Comparison of ENCODE assay signal across 14 cellular contexts in genomic region chr5:69431424-69432303, GRCh38. TPM values are rescaled to one million over a fixed set of nuclear protein-coding genes. Genes with fewer than 3 reads are reported as not detected.
A peak's percentile ranks its signal among the peaks of the same experiment; 100 is the strongest.
DNase-seq lines count a peak whose midpoint lies in the region; ATAC-seq and TF ChIP-seq lines count a peak whose summit lies in the region.
"Had no signal": no experiment of that assay in that cellular context is flagged by ENCODE, and none has a peak within 500 bp of the region (broad histone marks: within the 10 kb centered on the region; RNA-seq: fewer than 3 reads in every experiment).

No MANE protein-coding gene starts in this region.

- H3K14ac ChIP-seq in IMR-90 (replicated peaks; ENCODE audit: low read depth, low read length): no peak overlapping the region

- H3K9ac ChIP-seq in IMR-90 (ENCODE audit: low read depth, low read length): no peak overlapping the region
- H3K9ac ChIP-seq: BLaER1 treated with 17β-estradiol and CSF1 and Interleukin-3, amounts not matched to agents 10 nM and 100 nM had no signal

- H2BK15ac ChIP-seq in IMR-90 (ENCODE audit: low read depth, low read length): no peak overlapping the region

- no peak overlapping the region for H2AK9ac ChIP-seq in IMR-90 (replicated peaks; ENCODE audit: low read depth, low read length, poor library complexity)

- no peaks in the 10 kb centered on the region for H3K4me1 Mint-ChIP-seq in activated T-cell treated with anti-CD3 and anti-CD28 coated beads, Interleukin-2, amount 50 U/mL, for 72 hours (ENCODE audit: low read depth)
- peaks cover 14% of the 10 kb centered on the region for H3K4me1 Mint-ChIP-seq in stimulated activated memory B cell treated with anti-CD40 and anti-IgM and Interleukin-4, amounts not matched to agents 10 μg/mL and 1 μg/mL and 100 μg/mL, for 72 hours
- no peaks in the 10 kb centered on the region for H3K4me1 Mint-ChIP-seq in natural killer cell treated with Interleukin-12 subunit alpha and Interleukin-12 subunit beta and Interleukin-15 and Interleukin-18, amount 100 ng/mL, for 72 hours (ENCODE audit: low read depth in 2 of 2)
- H3K4me1 Mint-ChIP-seq: CD4-positive, CD25-positive, alpha-beta regulatory T cell had no signal

- H3K9me3 Mint-ChIP-seq in activated T-cell treated with anti-CD3 and anti-CD28 coated beads, Interleukin-2, amount 50 U/mL, for 72 hours: no peaks in the 10 kb centered on the region
- no peaks in the 10 kb centered on the region for H3K9me3 Mint-ChIP-seq in stimulated activated memory B cell treated with anti-CD40 and anti-IgM and Interleukin-4, amounts not matched to agents 10 μg/mL and 1 μg/mL and 100 μg/mL, for 72 hours
- no peaks in the 10 kb centered on the region for H3K9me3 Mint-ChIP-seq in natural killer cell treated with Interleukin-12 subunit alpha and Interleukin-12 subunit beta and Interleukin-15 and Interleukin-18, amount 100 ng/mL, for 72 hours
- H3K9me3 Mint-ChIP-seq: CD4-positive, CD25-positive, alpha-beta regulatory T cell had no signal

- no peak overlapping the region for H3K4me2 ChIP-seq in IMR-90 (ENCODE audit: low read depth, low read length)
- H3K4me2 ChIP-seq: BLaER1 treated with 17β-estradiol and CSF1 and Interleukin-3, amounts not matched to agents 10 nM and 100 nM had no signal

- no peak overlapping the region for H2AK5ac ChIP-seq in IMR-90 (ENCODE audit: low read depth, low read length)

- no peaks in the 10 kb centered on the region for H3K36me3 Mint-ChIP-seq in activated T-cell treated with anti-CD3 and anti-CD28 coated beads, Interleukin-2, amount 50 U/mL, for 72 hours (ENCODE audit: insufficient read depth in 2 of 2)
- peaks cover 13% of the 10 kb centered on the region for H3K36me3 Mint-ChIP-seq in stimulated activated memory B cell treated with anti-CD40 and anti-IgM and Interleukin-4, amounts not matched to agents 10 μg/mL and 1 μg/mL and 100 μg/mL, for 72 hours
- no peaks in the 10 kb centered on the region for H3K36me3 Mint-ChIP-seq in natural killer cell treated with Interleukin-12 subunit alpha and Interleukin-12 subunit beta and Interleukin-15 and Interleukin-18, amount 100 ng/mL, for 72 hours

- H3K9me3 ChIP-seq in IMR-90 (ENCODE audit: control insufficient read depth, insufficient read depth, low read length): no peaks in the 10 kb centered on the region
- H3K9me3 ChIP-seq: BLaER1 treated with 17β-estradiol and CSF1 and Interleukin-3, amounts not matched to agents 10 nM and 100 nM had no signal

- no peaks in the 10 kb centered on the region for H3K27me3 ChIP-seq in IMR-90 (ENCODE audit: control insufficient read depth, insufficient read depth, low read length)
- H3K27me3 ChIP-seq: BLaER1 treated with 17β-estradiol and CSF1 and Interleukin-3, amounts not matched to agents 10 nM and 100 nM had no signal

- no peak overlapping the region for H4K5ac ChIP-seq in IMR-90 (ENCODE audit: low read depth, low read length)

- H3K56ac ChIP-seq in IMR-90 (ENCODE audit: extremely low read depth, insufficient read depth, low read length): no peak overlapping the region

- peaks cover 1% of the 10 kb centered on the region; the same call in 1 of the 2 replicates for H3K4me1 ChIP-seq in IMR-90 (ENCODE audit: control insufficient read depth, insufficient read depth, low read length)
- H3K4me1 ChIP-seq: BLaER1 treated with 17β-estradiol and CSF1 and Interleukin-3, amounts not matched to agents 10 nM and 100 nM had no signal

- H3K4ac ChIP-seq in IMR-90 (ENCODE audit: low read depth, low read length): no peak overlapping the region

- dilution Hi-C loops in IMR-90 (cut with HindIII; ENCODE audit: low sequenced_read_pairs, unreplicated experiment): no loop called here

- no peak overlapping the region for H3K27ac ChIP-seq in IMR-90 (ENCODE audit: insufficient read depth, low read length)
- peak overlapping the region; percentile 85 for H3K27ac ChIP-seq in VCaP
- H3K27ac ChIP-seq: BLaER1 treated with 17β-estradiol and CSF1 and Interleukin-3, amounts not matched to agents 10 nM and 100 nM had no signal

- CTCF ChIA-PET in IMR-90 (lab: Yijun Ruan, JAX): interaction anchor here (0.7 kb wide), 1 partner anchor 97 kb away, joined by 5 read pairs; no protein-coding TSS in a partner anchor

- no peaks in the 10 kb centered on the region for H3K36me3 ChIP-seq in IMR-90 (ENCODE audit: control insufficient read depth, insufficient read depth, low read length)
- H3K36me3 ChIP-seq: BLaER1 treated with 17β-estradiol and CSF1 and Interleukin-3, amounts not matched to agents 10 nM and 100 nM had no signal

- H3K18ac ChIP-seq in IMR-90 (ENCODE audit: low read depth, low read length): no peak overlapping the region

- POLR2A ChIA-PET in IMR-90 (lab: Charles Lee; ENCODE audit: unreplicated experiment): no interaction called here

- TF ChIP-seq CTCF in IMR-90 (conservative IDR thresholded peaks at IDR 0.05; ENCODE audit: low read depth, low read length) (no peak), VCaP (conservative IDR thresholded peaks at IDR 0.05) (no peak)

- TF ChIP-seq RAD21 in IMR-90 (IDR thresholded peaks at IDR 0.05; ENCODE audit: low read length): no peak

- H3K9me1 ChIP-seq in IMR-90 (ENCODE audit: insufficient read depth, low read length): peaks cover 4% of the 10 kb centered on the region; the same call in 1 of the 2 replicates

- DNase-seq in activated T-cell treated with anti-CD3 and anti-CD28 coated beads, Interleukin-2, amount 50 U/mL, for 72 hours: no peak
- DNase-seq in activated T-cell treated with anti-CD3 and anti-CD28 coated beads for 4 hours (no peak), IMR-90 (no peak), activated gamma-delta T cell (lab: John Stamatoyannopoulos, UW) (no peak), AG08396 (ENCODE audit: low spot score) (no peak)
- DNase-seq in natural killer cell treated with Interleukin-12 subunit alpha and Interleukin-12 subunit beta and Interleukin-15 and Interleukin-18, amount 100 ng/mL, for 72 hours (ENCODE audit: low spot score): no peak
- DNase-seq: 8988T; Calu3; CD4-positive, CD25-positive, alpha-beta regulatory T cell; DMS 273 treated with DMSO at 0.1 percent for 48 hours; HCEC 1CT had no signal

- in situ Hi-C loops in IMR-90 (cut with MboI; ENCODE audit: low sequenced_read_pairs): no loop called here

- 90% methylated on average over 4 of the region's 11 CpGs; no CpG with 5 or more reads in 1 of the 2 experiments for WGBS in IMR-90 (ENCODE audit: extremely low coverage in 2 of 2, insufficient read length in 1 of 2), 2 experiments

- H3K23ac ChIP-seq in IMR-90 (ENCODE audit: low read depth, low read length): no peak overlapping the region

- H3K27ac Mint-ChIP-seq in activated T-cell treated with anti-CD3 and anti-CD28 coated beads, Interleukin-2, amount 50 U/mL, for 72 hours: peak overlapping the region; percentile 75
- H3K27ac Mint-ChIP-seq in stimulated activated memory B cell treated with anti-CD40 and anti-IgM and Interleukin-4, amounts not matched to agents 10 μg/mL and 1 μg/mL and 100 μg/mL, for 72 hours: peak overlapping the region; percentile 86
- H3K27ac Mint-ChIP-seq in natural killer cell treated with Interleukin-12 subunit alpha and Interleukin-12 subunit beta and Interleukin-15 and Interleukin-18, amount 100 ng/mL, for 72 hours: no peak overlapping the region
- H3K27ac Mint-ChIP-seq: CD4-positive, CD25-positive, alpha-beta regulatory T cell had no signal

- H3K79me1 ChIP-seq in IMR-90 (ENCODE audit: low read depth in 1 of 2, low read length in 2 of 2): no peaks in the 10 kb centered on the region

- no peak overlapping the region for H4K91ac ChIP-seq in IMR-90 (ENCODE audit: insufficient read depth, low read depth, low read length)

- no peaks in the 10 kb centered on the region for H4K20me1 ChIP-seq in IMR-90 (ENCODE audit: insufficient read depth, low read length)
- H4K20me1 ChIP-seq: BLaER1 treated with 17β-estradiol and CSF1 and Interleukin-3, amounts not matched to agents 10 nM and 100 nM had no signal

- H2AFZ ChIP-seq in IMR-90 (replicated peaks; ENCODE audit: low read length, poor library complexity): no peak overlapping the region

- H2BK120ac ChIP-seq in IMR-90 (ENCODE audit: low read depth, low read length): no peak overlapping the region

- no peak for ATAC-seq in activated T-cell treated with anti-CD3 and anti-CD28 coated beads, Interleukin-2, amount 50 U/mL, for 72 hours (replicated peaks in 1 of 2)
- no peak for ATAC-seq in IMR-90 (ENCODE audit: low read depth)
- no peak for ATAC-seq in stimulated activated memory B cell treated with anti-CD40 and anti-IgM and Interleukin-4, amounts not matched to agents 10 μg/mL and 1 μg/mL and 100 μg/mL, for 72 hours
- ATAC-seq in natural killer cell treated with Interleukin-12 subunit alpha and Interleukin-12 subunit beta and Interleukin-15 and Interleukin-18, amount 100 ng/mL, for 72 hours: no peak

- no TSS peak for BruUV-seq in IMR-90 (replicated peaks; lab: Mats Ljungman, UMichigan)

- H2BK5ac ChIP-seq in IMR-90 (ENCODE audit: low read depth, low read length, poor library complexity, severe bottlenecking): no peak overlapping the region

- no peak overlapping the region for H2BK20ac ChIP-seq in IMR-90 (ENCODE audit: low read depth, low read length)

- no peak overlapping the region for H3K4me3 Mint-ChIP-seq in activated T-cell treated with anti-CD3 and anti-CD28 coated beads, Interleukin-2, amount 50 U/mL, for 72 hours
- no peak overlapping the region for H3K4me3 Mint-ChIP-seq in stimulated activated memory B cell treated with anti-CD40 and anti-IgM and Interleukin-4, amounts not matched to agents 10 μg/mL and 1 μg/mL and 100 μg/mL, for 72 hours
- H3K4me3 Mint-ChIP-seq in natural killer cell treated with Interleukin-12 subunit alpha and Interleukin-12 subunit beta and Interleukin-15 and Interleukin-18, amount 100 ng/mL, for 72 hours: no peak overlapping the region
- H3K4me3 Mint-ChIP-seq: CD4-positive, CD25-positive, alpha-beta regulatory T cell had no signal

- intact Hi-C loops in IMR-90 (cut with micrococcal nuclease): no loop called here

- no peaks in the 10 kb centered on the region for H3K27me3 Mint-ChIP-seq in activated T-cell treated with anti-CD3 and anti-CD28 coated beads, Interleukin-2, amount 50 U/mL, for 72 hours (ENCODE audit: low read depth)
- no peaks in the 10 kb centered on the region for H3K27me3 Mint-ChIP-seq in stimulated activated memory B cell treated with anti-CD40 and anti-IgM and Interleukin-4, amounts not matched to agents 10 μg/mL and 1 μg/mL and 100 μg/mL, for 72 hours
- no peaks in the 10 kb centered on the region for H3K27me3 Mint-ChIP-seq in natural killer cell treated with Interleukin-12 subunit alpha and Interleukin-12 subunit beta and Interleukin-15 and Interleukin-18, amount 100 ng/mL, for 72 hours
- H3K27me3 Mint-ChIP-seq: CD4-positive, CD25-positive, alpha-beta regulatory T cell had no signal

- H3K4me3 ChIP-seq in IMR-90 (ENCODE audit: insufficient read depth, low read depth, low read length): no peak overlapping the region
- H3K4me3 ChIP-seq: BLaER1 treated with 17β-estradiol and CSF1 and Interleukin-3, amounts not matched to agents 10 nM and 100 nM had no signal

- no peak for TF ChIP-seq POLR2A in IMR-90 (IDR thresholded peaks at IDR 0.05; ENCODE audit: low read depth, low read length)

- H4K8ac ChIP-seq in IMR-90 (ENCODE audit: low read depth in 2 of 2, low read length in 2 of 2): no peak overlapping the region

RNA-seq across cellular contexts. Expression of gene MARVELD2, which starts 16.7 kb away (rescaled TPM):
- under 1 TPM; 0.74 to 0.76 TPM for total RNA-seq in activated T-cell treated with anti-CD3 and anti-CD28 coated beads, Interleukin-2, amount 50 U/mL, for 72 hours
- 0.54 and 0.83 TPM in 2 replicates for total RNA-seq in IMR-90 (2012; rRNA removed)
- 0.29 and 0.51 TPM in 2 replicates for polyA plus RNA-seq in IMR-90 (2012; rRNA removed)
- polyA plus RNA-seq in IMR-90 (2012; cell fraction: cytosol; rRNA removed): 0.15 and 0.41 TPM in 2 replicates
- 0.05 and 0.24 TPM in 2 replicates for polyA plus RNA-seq in IMR-90 (2012; cell fraction: nucleus; rRNA removed; ENCODE audit: low replicate concordance)
- under 1 TPM; 0.14 to 0.56 TPM for total RNA-seq in natural killer cell treated with Interleukin-12 subunit alpha and Interleukin-12 subunit beta and Interleukin-15 and Interleukin-18, amount 100 ng/mL, for 72 hours

Comparison
In these comparisons a context has a peak if more than half of its experiments do, and no peak if none do; other contexts are left out.
1. H3K27ac Mint-ChIP-seq: peak in activated T-cell treated with anti-CD3 and anti-CD28 coated beads, Interleukin-2, amount 50 U/mL, for 72 hours (single experiment) and stimulated activated memory B cell treated with anti-CD40 and anti-IgM and Interleukin-4, amounts not matched to agents 10 μg/mL and 1 μg/mL and 100 μg/mL, for 72 hours (single experiment); none in natural killer cell treated with Interleukin-12 subunit alpha and Interleukin-12 subunit beta and Interleukin-15 and Interleukin-18, amount 100 ng/mL, for 72 hours (0 of 2).